ENCODE assay signal across 20 cellular contexts in genomic region chr2:119486886-119487285, GRCh38. TPM values are rescaled to one million over a fixed set of nuclear protein-coding genes. Genes with fewer than 3 reads are reported as not detected.
A peak's percentile ranks its signal among the peaks of the same experiment; 100 is the strongest.
DNase-seq lines count a peak whose midpoint lies in the region; ATAC-seq, FAIRE-seq and TF ChIP-seq lines count a peak whose summit lies in the region.
"Had no signal": no experiment of that assay in that cellular context is flagged by ENCODE, and none has a peak within 500 bp of the region (broad histone marks: within the 10 kb centered on the region; RNA-seq: fewer than 3 reads in every experiment).

No MANE protein-coding gene starts in this region.

- H3K27ac ChIP-seq in left ventricle myocardium inferior (replicated peaks) (peak overlapping the region; percentile 92), endothelial cell of umbilical vein (ENCODE audit: insufficient read depth, low read depth, low read length) (no peak overlapping the region)
- H3K27ac ChIP-seq: SK-N-MC had no signal

- H2AFZ ChIP-seq in endothelial cell of umbilical vein (ENCODE audit: low read depth, low read length): no peak overlapping the region

- peaks cover 95% of the 10 kb centered on the region for H3K4me1 ChIP-seq in left ventricle myocardium inferior
- peaks cover 2% of the 10 kb centered on the region for H3K4me1 ChIP-seq in endothelial cell of umbilical vein (ENCODE audit: control insufficient read depth, extremely low read depth, insufficient read depth, low read length)
- H3K4me1 ChIP-seq in mucosa of stomach (ENCODE audit: control insufficient read depth, insufficient read depth, low read length): peaks cover 51% of the 10 kb centered on the region

- H3K4me1 Mint-ChIP-seq in activated CD4-positive, alpha-beta T cell treated with anti-CD3 and anti-CD28 coated beads, Interleukin-2, amount 10 ng/mL, durations not matched to agents 24 days and 14 days: no peaks in the 10 kb centered on the region
- no peaks in the 10 kb centered on the region for H3K4me1 Mint-ChIP-seq in activated T-cell treated with anti-CD3 and anti-CD28 coated beads, Interleukin-2, amount 50 U/mL, for 24 hours (ENCODE audit: low read depth)
- H3K4me1 Mint-ChIP-seq: naive thymus-derived CD4-positive, alpha-beta T cell; stimulated activated memory B cell treated with anti-CD40 and anti-IgM and Interleukin-4, amounts not matched to agents 10 μg/mL and 1 μg/mL and 100 μg/mL, for 72 hours had no signal

- no peak for FAIRE-seq in endothelial cell of umbilical vein (lab: Jason Lieb, UNC)
- FAIRE-seq: frontal cortex, keratinocyte had no signal

- TF ChIP-seq CTCF in left ventricle myocardium inferior (IDR thresholded peaks at IDR 0.05; ENCODE audit: borderline replicate concordance) (no peak), endothelial cell of umbilical vein (IDR thresholded peaks at IDR 0.05; ENCODE audit: extremely low read depth in 1 of 2, insufficient read depth in 1 of 2, low read depth in 1 of 2, low read length in 2 of 2) (no peak)

- H3K9me3 ChIP-seq in left ventricle myocardium inferior (replicated peaks) (no peaks in the 10 kb centered on the region), endothelial cell of umbilical vein (replicated peaks; ENCODE audit: control insufficient read depth, insufficient read depth, low read length) (no peaks in the 10 kb centered on the region), mucosa of stomach (ENCODE audit: control insufficient read depth, low read length) (no peaks in the 10 kb centered on the region)

- TF ChIP-seq POLR2A in endothelial cell of umbilical vein (IDR thresholded peaks at IDR 0.05; ENCODE audit: low read depth, low read length): no peak

- no peaks in the 10 kb centered on the region for H3K9me3 Mint-ChIP-seq in activated CD4-positive, alpha-beta T cell treated with anti-CD3 and anti-CD28 coated beads, Interleukin-2, amount 10 ng/mL, durations not matched to agents 24 days and 14 days
- no peaks in the 10 kb centered on the region for H3K9me3 Mint-ChIP-seq in activated T-cell treated with anti-CD3 and anti-CD28 coated beads, Interleukin-2, amount 50 U/mL, for 24 hours
- H3K9me3 Mint-ChIP-seq: activated CD4-positive, alpha-beta memory T cell treated with anti-CD3 and anti-CD28 coated beads for 36 hours; H9; stimulated activated memory B cell treated with anti-CD40 and anti-IgM and Interleukin-4, amounts not matched to agents 10 μg/mL and 1 μg/mL and 100 μg/mL, for 72 hours had no signal

- H4K20me1 ChIP-seq in endothelial cell of umbilical vein (replicated peaks; ENCODE audit: control insufficient read depth, extremely low read depth, insufficient read depth, low read length): no peaks in the 10 kb centered on the region

- ATAC-seq in left ventricle myocardium superior: no peak
- ATAC-seq: naive thymus-derived CD4-positive, alpha-beta T cell; stimulated activated memory B cell treated with anti-CD40 and anti-IgM and Interleukin-4, amounts not matched to agents 10 μg/mL and 1 μg/mL and 100 μg/mL, for 72 hours had no signal

- no peak overlapping the region for H3K4me3 Mint-ChIP-seq in activated CD4-positive, alpha-beta T cell treated with anti-CD3 and anti-CD28 coated beads, Interleukin-2, amount 10 ng/mL, durations not matched to agents 24 days and 14 days
- H3K4me3 Mint-ChIP-seq in activated T-cell treated with anti-CD3 and anti-CD28 coated beads, Interleukin-2, amount 50 U/mL, for 24 hours: no peak overlapping the region
- H3K4me3 Mint-ChIP-seq: activated CD4-positive, alpha-beta memory T cell treated with anti-CD3 and anti-CD28 coated beads for 36 hours; H9; naive thymus-derived CD4-positive, alpha-beta T cell; stimulated activated memory B cell treated with anti-CD40 and anti-IgM and Interleukin-4, amounts not matched to agents 10 μg/mL and 1 μg/mL and 100 μg/mL, for 72 hours had no signal

- H3K36me3 Mint-ChIP-seq in activated CD4-positive, alpha-beta T cell treated with anti-CD3 and anti-CD28 coated beads, Interleukin-2, amount 10 ng/mL, durations not matched to agents 24 days and 14 days (ENCODE audit: low read depth): no peaks in the 10 kb centered on the region
- H3K36me3 Mint-ChIP-seq in activated T-cell treated with anti-CD3 and anti-CD28 coated beads, Interleukin-2, amount 50 U/mL, for 24 hours (ENCODE audit: low read depth): no peaks in the 10 kb centered on the region
- H3K36me3 Mint-ChIP-seq: activated CD4-positive, alpha-beta memory T cell treated with anti-CD3 and anti-CD28 coated beads for 36 hours; naive thymus-derived CD4-positive, alpha-beta T cell; stimulated activated memory B cell treated with anti-CD40 and anti-IgM and Interleukin-4, amounts not matched to agents 10 μg/mL and 1 μg/mL and 100 μg/mL, for 72 hours had no signal

- H3K9me1 ChIP-seq in endothelial cell of umbilical vein (replicated peaks; ENCODE audit: control insufficient read depth, extremely low read depth, insufficient read depth, low read length): no peaks in the 10 kb centered on the region

- H3K9ac ChIP-seq in endothelial cell of umbilical vein (replicated peaks; ENCODE audit: extremely low read depth, insufficient read depth, low read length) (no peak overlapping the region), mucosa of stomach (ENCODE audit: low read length) (peak overlapping the region; percentile 25)

- H3K27ac Mint-ChIP-seq in activated CD4-positive, alpha-beta T cell treated with anti-CD3 and anti-CD28 coated beads, Interleukin-2, amount 10 ng/mL, durations not matched to agents 24 days and 14 days: no peak overlapping the region
- H3K27ac Mint-ChIP-seq in activated T-cell treated with anti-CD3 and anti-CD28 coated beads, Interleukin-2, amount 50 U/mL, for 24 hours: no peak overlapping the region
- H3K27ac Mint-ChIP-seq: activated CD4-positive, alpha-beta memory T cell treated with anti-CD3 and anti-CD28 coated beads for 36 hours; H9; naive thymus-derived CD4-positive, alpha-beta T cell; stimulated activated memory B cell treated with anti-CD40 and anti-IgM and Interleukin-4, amounts not matched to agents 10 μg/mL and 1 μg/mL and 100 μg/mL, for 72 hours had no signal

- H3K4me3 ChIP-seq in left ventricle myocardium inferior (peak overlapping the region; percentile 37), endothelial cell of umbilical vein (replicated peaks in 1 of 3; ENCODE audit: insufficient read depth in 1 of 3, low read depth in 1 of 3, low read length in 3 of 3) (no peak overlapping the region), mucosa of stomach (ENCODE audit: low read length) (no peak overlapping the region)
- H3K4me3 ChIP-seq: SK-N-MC had no signal

- no peaks in the 10 kb centered on the region for H3K27me3 Mint-ChIP-seq in activated CD4-positive, alpha-beta T cell treated with anti-CD3 and anti-CD28 coated beads, Interleukin-2, amount 10 ng/mL, durations not matched to agents 24 days and 14 days
- peaks cover 7% of the 10 kb centered on the region for H3K27me3 Mint-ChIP-seq in activated T-cell treated with anti-CD3 and anti-CD28 coated beads, Interleukin-2, amount 50 U/mL, for 24 hours

- H3K36me3 ChIP-seq in left ventricle myocardium inferior (no peaks in the 10 kb centered on the region), endothelial cell of umbilical vein (ENCODE audit: control insufficient read depth in 2 of 2, extremely low read depth in 1 of 2, insufficient read depth in 2 of 2, low read length in 2 of 2) (no peaks in the 10 kb centered on the region), mucosa of stomach (ENCODE audit: control insufficient read depth, insufficient read depth, low read length) (no peaks in the 10 kb centered on the region)

- DNase-seq in left ventricle myocardium inferior: no peak
- no peak for DNase-seq in left ventricle myocardium superior
- peak; percentile 6 for DNase-seq in endothelial cell of umbilical vein (ENCODE audit: low read depth, low spot score)
- DNase-seq in activated CD4-positive, alpha-beta T cell treated with anti-CD3 and anti-CD28 coated beads, Interleukin-2, amount 10 ng/mL, durations not matched to agents 24 days and 14 days: no peak
- no peak for DNase-seq in NCI-H1092 (lab: John Stamatoyannopoulos, UW)
- no peak for DNase-seq in pons (ENCODE audit: low spot score)
- DNase-seq in activated T-cell treated with anti-CD3 and anti-CD28 coated beads, Interleukin-2, amount 50 U/mL, for 24 hours: no peak
- DNase-seq: activated CD4-positive, alpha-beta memory T cell treated with anti-CD3 and anti-CD28 coated beads for 36 hours; effector memory CD4-positive, alpha-beta T cell; H9; KBM-7; naive thymus-derived CD4-positive, alpha-beta T cell; NCI-H146; NCI-H510A had no signal

- no peak overlapping the region for H3K4me2 ChIP-seq in endothelial cell of umbilical vein (ENCODE audit: insufficient read depth, low read length)

- BruUV-seq in endothelial cell of umbilical vein (replicated peaks; lab: Mats Ljungman, UMichigan): no TSS peak

- POLR2A ChIA-PET in endothelial cell of umbilical vein (lab: Charles Lee): no interaction called here

- CTCF ChIA-PET in endothelial cell of umbilical vein (lab: Charles Lee): interaction anchor here (3.2 kb wide), 1 partner anchor 10 kb away, joined by 31 read pairs; no protein-coding TSS in a partner anchor

- intact Hi-C loops in left ventricle myocardium inferior (cut with micrococcal nuclease) (no loop called here), left ventricle myocardium superior (cut with micrococcal nuclease) (no loop called here), endothelial cell of umbilical vein (cut with micrococcal nuclease) (no loop called here)
- intact Hi-C loops in activated CD4-positive, alpha-beta T cell treated with anti-CD3 and anti-CD28 coated beads, Interleukin-2, amount 10 ng/mL, durations not matched to agents 24 days and 14 days (cut with micrococcal nuclease): no loop called here

- H3K27me3 ChIP-seq in left ventricle myocardium inferior (ENCODE audit: low read depth) (no peaks in the 10 kb centered on the region), endothelial cell of umbilical vein (ENCODE audit: control insufficient read depth in 2 of 2, insufficient read depth in 2 of 2, low read length in 2 of 2) (peaks cover 0 to 1% of the 10 kb centered on the region in 2 experiments), mucosa of stomach (ENCODE audit: control insufficient read depth, insufficient read depth, low read length) (no peaks in the 10 kb centered on the region)

- dilution Hi-C loops in endothelial cell of umbilical vein (cut with MboI; ENCODE audit: extremely low pct_ligation_motif_present, low sequenced_read_pairs): no loop called here

- no peaks in the 10 kb centered on the region for H3K79me2 ChIP-seq in endothelial cell of umbilical vein (ENCODE audit: control insufficient read depth, insufficient read depth, low read length)

RNA-seq across cellular contexts. Expression of gene SCTR, which starts 37.4 kb away (rescaled TPM):
- total RNA-seq in left ventricle myocardium inferior: 1.2 TPM
- total RNA-seq in left ventricle myocardium superior: 1.0 TPM
- total RNA-seq in endothelial cell of umbilical vein: not detected in 2 replicates
- polyA plus RNA-seq in endothelial cell of umbilical vein: not detected in 2 replicates
- polyA plus RNA-seq in endothelial cell of umbilical vein (2011; cell fraction: cytosol; rRNA removed): not detected in 2 replicates
- polyA plus RNA-seq in endothelial cell of umbilical vein (2011; cell fraction: nucleus; rRNA removed): not detected in 2 replicates
- polyA plus RNA-seq in endothelial cell of umbilical vein (2012): not detected in 2 replicates
- not detected in 2 replicates for polyA minus RNA-seq in endothelial cell of umbilical vein
- polyA minus RNA-seq in endothelial cell of umbilical vein (2011; cell fraction: cytosol; rRNA and poly(A)+ RNA removed): not detected
- polyA minus RNA-seq in endothelial cell of umbilical vein (2011; cell fraction: nucleus; rRNA and poly(A)+ RNA removed): not detected in 2 replicates
- total RNA-seq in activated CD4-positive, alpha-beta T cell treated with anti-CD3 and anti-CD28 coated beads, Interleukin-2, amount 10 ng/mL, durations not matched to agents 24 days and 14 days: not detected in 2 replicates
- total RNA-seq: activated CD4-positive, alpha-beta memory T cell treated with anti-CD3 and anti-CD28 coated beads for 36 hours; H9; naive thymus-derived CD4-positive, alpha-beta T cell; urinary bladder had no signal
- polyA plus RNA-seq: keratinocyte; naive thymus-derived CD4-positive, alpha-beta T cell; urinary bladder had no signal

RNA-seq across cellular contexts. Expression of gene TMEM37, which starts 55.2 kb away (rescaled TPM):
- total RNA-seq in left ventricle myocardium inferior (2.4 TPM), left ventricle myocardium superior (2.9 TPM), endothelial cell of umbilical vein (2.9 and 3.5 TPM in 2 replicates)
- 13.6 and 16.2 TPM in 2 replicates for polyA plus RNA-seq in endothelial cell of umbilical vein
- polyA plus RNA-seq in endothelial cell of umbilical vein (2011; cell fraction: cytosol; rRNA removed): 10.5 and 10.8 TPM in 2 replicates
- polyA plus RNA-seq in endothelial cell of umbilical vein (2011; cell fraction: nucleus; rRNA removed): 3.9 and 4.7 TPM in 2 replicates
- polyA plus RNA-seq in endothelial cell of umbilical vein (2012): 2.5 and 6.2 TPM in 2 replicates
- polyA minus RNA-seq in endothelial cell of umbilical vein: 8.9 and 9.4 TPM in 2 replicates
- polyA minus RNA-seq in endothelial cell of umbilical vein (2011; cell fraction: cytosol; rRNA and poly(A)+ RNA removed): 1.3 TPM
- 2.5 and 3.5 TPM in 2 replicates for polyA minus RNA-seq in endothelial cell of umbilical vein (2011; cell fraction: nucleus; rRNA and poly(A)+ RNA removed)
- total RNA-seq in activated CD4-positive, alpha-beta T cell treated with anti-CD3 and anti-CD28 coated beads, Interleukin-2, amount 10 ng/mL, durations not matched to agents 24 days and 14 days: not detected in 2 replicates
- total RNA-seq: activated CD4-positive, alpha-beta memory T cell treated with anti-CD3 and anti-CD28 coated beads for 36 hours; frontal cortex had no signal

RNA-seq across cellular contexts. Expression of gene CFAP221, which starts 57.4 kb away (rescaled TPM):
- 1.0 TPM for total RNA-seq in left ventricle myocardium inferior
- 0.79 TPM for total RNA-seq in left ventricle myocardium superior
- total RNA-seq in endothelial cell of umbilical vein: not detected in 2 replicates
- 0.05 and 0.06 TPM in 2 replicates for polyA plus RNA-seq in endothelial cell of umbilical vein
- 0.01 and 0.03 TPM in 2 replicates for polyA plus RNA-seq in endothelial cell of umbilical vein (2011; cell fraction: cytosol; rRNA removed)
- polyA plus RNA-seq in endothelial cell of umbilical vein (2011; cell fraction: nucleus; rRNA removed): 0.18 TPM in 1 of 2 replicates, not detected in the other
- 0.25 TPM in 1 of 2 replicates, not detected in the other for polyA plus RNA-seq in endothelial cell of umbilical vein (2012)
- 0.11 TPM in 1 of 2 replicates, not detected in the other for polyA minus RNA-seq in endothelial cell of umbilical vein
- polyA minus RNA-seq in endothelial cell of umbilical vein (2011; cell fraction: cytosol; rRNA and poly(A)+ RNA removed): not detected
- not detected in 2 replicates for polyA minus RNA-seq in endothelial cell of umbilical vein (2011; cell fraction: nucleus; rRNA and poly(A)+ RNA removed)
- not detected in 2 replicates for total RNA-seq in activated CD4-positive, alpha-beta T cell treated with anti-CD3 and anti-CD28 coated beads, Interleukin-2, amount 10 ng/mL, durations not matched to agents 24 days and 14 days
- total RNA-seq: activated CD4-positive, alpha-beta memory T cell treated with anti-CD3 and anti-CD28 coated beads for 36 hours; naive thymus-derived CD4-positive, alpha-beta T cell had no signal
- polyA plus RNA-seq: keratinocyte; naive thymus-derived CD4-positive, alpha-beta T cell had no signal
